25 cellular contexts compared by ENCODE assay signal in genomic region chr16:58472827-58473226, GRCh38. TPM values are rescaled to one million over a fixed set of nuclear protein-coding genes. Genes with fewer than 3 reads are reported as not detected.
A peak's percentile ranks its signal among the peaks of the same experiment; 100 is the strongest.
DNase-seq lines count a peak whose midpoint lies in the region; ATAC-seq and TF ChIP-seq lines count a peak whose summit lies in the region.
"Had no signal": no experiment of that assay in that cellular context is flagged by ENCODE, and none has a peak within 500 bp of the region (broad histone marks: within the 10 kb centered on the region; RNA-seq: fewer than 3 reads in every experiment).

No MANE protein-coding gene starts in this region.

- TF ChIP-seq CTCF in heart left ventricle (IDR thresholded peaks at IDR 0.05) = no peak
- no peak for TF ChIP-seq CTCF in spleen (IDR thresholded peaks at IDR 0.05 in 8 of 11, conservative IDR thresholded peaks at IDR 0.05 in 3 of 11)

- H3K27me3 ChIP-seq in heart left ventricle (peaks cover 0 to 5% (median 0%) of the 10 kb centered on the region in 9 donors), right cardiac atrium (ENCODE audit: control insufficient read depth, insufficient read depth) (no peaks in the 10 kb centered on the region), spleen (replicated peaks in 1 of 7) (peaks cover 0 to 15% (median 0%) of the 10 kb centered on the region in 7 donors)
- H3K27me3 ChIP-seq: BE2C had no signal

- ATAC-seq in heart left ventricle = no peak
- ATAC-seq in right cardiac atrium = no peak
- no peak for ATAC-seq in stimulated activated naive CD8-positive, alpha-beta T cell treated with anti-CD3 and anti-CD28 coated beads, Interleukin-15, amount 100 ng/mL, for 72 hours
- ATAC-seq in stimulated activated naive CD8-positive, alpha-beta T cell treated with anti-CD3 and anti-CD28 coated beads, Interleukin-15, Interleukin-2, amounts not matched to agents 100 U/mL and 50 U/mL, for 24 hours = no peak
- ATAC-seq: Panc1 had no signal

- H3K27me3 Mint-ChIP-seq in stimulated activated naive CD8-positive, alpha-beta T cell treated with anti-CD3 and anti-CD28 coated beads, Interleukin-15, amount 100 ng/mL, for 72 hours = peaks cover 32% of the 10 kb centered on the region

- H3K36me3 ChIP-seq in heart left ventricle (peaks cover 0 to 4% (median 0%) of the 10 kb centered on the region in 9 donors), spleen (no peaks in the 10 kb centered on the region)
- H3K36me3 ChIP-seq: BE2C had no signal

- DNase-seq in heart left ventricle (no peak), right cardiac atrium (no peak), spleen (no peak), D341Med (ENCODE audit: low spot score) (no peak), OCI-M1 (lab: John Stamatoyannopoulos, UW) (no peak)
- no peak for DNase-seq in stimulated activated naive CD8-positive, alpha-beta T cell treated with anti-CD3 and anti-CD28 coated beads, Interleukin-15, amount 100 ng/mL, for 72 hours
- no peak for DNase-seq in stimulated activated naive CD8-positive, alpha-beta T cell treated with anti-CD3 and anti-CD28 coated beads, Interleukin-15, Interleukin-2, amounts not matched to agents 100 U/mL and 50 U/mL, for 24 hours
- DNase-seq: 8988T; ACHN; BE2C; CD4-positive, CD25-positive, alpha-beta regulatory T cell; DMS53; H7; Kasumi-1; NCI-H1092 treated with DMSO at 0.1 percent for 48 hours; NCI-H1436; NCI-H187; NCI-H2081 treated with DMSO at 0.1 percent for 48 hours; NCI-H2171; NCI-H226; NCI-H510A; NCI-H69; SIG-M5 had no signal

- 77 to 90% (median 86%) methylated on average over 3 of the region's 3 CpGs for WGBS in heart left ventricle, 4 donors
- 92% methylated on average over 3 of the region's 3 CpGs for WGBS in right cardiac atrium
- WGBS in spleen, 5 donors = 84 to 100% (median 94%) methylated on average over 3 of the region's 3 CpGs

- no peak for TF ChIP-seq POLR2A in heart left ventricle (IDR thresholded peaks at IDR 0.05)
- no peak for TF ChIP-seq POLR2A in spleen (IDR thresholded peaks at IDR 0.05)

- peaks cover 18 to 100% (median 78%) of the 10 kb centered on the region in 12 donors for H3K4me1 ChIP-seq in heart left ventricle
- peaks cover 7% of the 10 kb centered on the region for H3K4me1 ChIP-seq in right cardiac atrium (ENCODE audit: control insufficient read depth, insufficient read depth, low read length)
- peaks cover 0 to 44% (median 14%) of the 10 kb centered on the region in 6 donors for H3K4me1 ChIP-seq in spleen
- H3K4me1 ChIP-seq: BE2C had no signal

- H3K27ac ChIP-seq in heart left ventricle = peak overlapping the region in 11 of 12 donors; percentile 56 to 99 (median 78)
- no peak overlapping the region for H3K27ac ChIP-seq in right cardiac atrium (ENCODE audit: low read length)
- H3K27ac ChIP-seq in spleen = peak overlapping the region in 6 of 8 donors; percentile 43 to 84 (median 76)
- H3K27ac ChIP-seq: RWPE1 had no signal

- H3K9me3 Mint-ChIP-seq in stimulated activated naive CD8-positive, alpha-beta T cell treated with anti-CD3 and anti-CD28 coated beads, Interleukin-15, amount 100 ng/mL, for 72 hours = no peaks in the 10 kb centered on the region

- intact Hi-C loops in heart left ventricle (cut with DNase I) = no loop called here
- intact Hi-C loops in right cardiac atrium (cut with DNase I) = no loop called here
- intact Hi-C loops in spleen (cut with DNase I; ENCODE audit: low total_unique reads) = no loop called here

- H3K4me3 Mint-ChIP-seq in stimulated activated naive CD8-positive, alpha-beta T cell treated with anti-CD3 and anti-CD28 coated beads, Interleukin-15, amount 100 ng/mL, for 72 hours = no peak overlapping the region
- H3K4me3 Mint-ChIP-seq: CD4-positive, CD25-positive, alpha-beta regulatory T cell had no signal

- H3K4me1 Mint-ChIP-seq in stimulated activated naive CD8-positive, alpha-beta T cell treated with anti-CD3 and anti-CD28 coated beads, Interleukin-15, amount 100 ng/mL, for 72 hours = no peaks in the 10 kb centered on the region
- H3K4me1 Mint-ChIP-seq: CD4-positive, CD25-positive, alpha-beta regulatory T cell had no signal

- H3K27ac Mint-ChIP-seq in stimulated activated naive CD8-positive, alpha-beta T cell treated with anti-CD3 and anti-CD28 coated beads, Interleukin-15, amount 100 ng/mL, for 72 hours = peak overlapping the region; percentile 2 to 44
- H3K27ac Mint-ChIP-seq: CD4-positive, CD25-positive, alpha-beta regulatory T cell had no signal

- H3K4me3 ChIP-seq in heart left ventricle = no peak overlapping the region
- no peak overlapping the region for H3K4me3 ChIP-seq in right cardiac atrium (ENCODE audit: low read length)
- no peak overlapping the region for H3K4me3 ChIP-seq in spleen

- H3K9me3 ChIP-seq in heart left ventricle (no peaks in the 10 kb centered on the region), right cardiac atrium (ENCODE audit: control insufficient read depth, low read length) (no peaks in the 10 kb centered on the region), spleen (no peaks in the 10 kb centered on the region)
- H3K9me3 ChIP-seq: BE2C had no signal

RNA-seq across cellular contexts. Expression of gene NDRG4, which starts 27.1 kb away (rescaled TPM):
- total RNA-seq in heart left ventricle = 1,000 to 10,000 TPM in 3 of 9 donors, 100 to 1,000 TPM in 6; 294 to 1,429 (median 742) TPM
- polyA plus RNA-seq in heart left ventricle = 100 to 1,000 TPM; 505 to 873 TPM
- total RNA-seq in right cardiac atrium = 100 to 1,000 TPM in 1 of 4 donors, 10 to 100 TPM in 3; 53.5 to 155 (median 97.3) TPM
- 164 TPM for polyA plus RNA-seq in right cardiac atrium
- 100 to 1,000 TPM in 1 of 7 donors, 10 to 100 TPM in 6; 22.3 to 115 (median 70.2) TPM for total RNA-seq in spleen
- polyA plus RNA-seq in spleen = 10 to 100 TPM in 1 of 3 donors, 1 to 10 TPM in 2; 9.4 to 31.3 (median 9.6) TPM

RNA-seq across cellular contexts. Expression of gene SETD6, which starts 42.5 kb away (rescaled TPM):
- total RNA-seq in heart left ventricle = 10 to 100 TPM; 10.1 to 18.0 (median 14.3) TPM
- polyA plus RNA-seq in heart left ventricle = 10 to 100 TPM; 13.2 to 14.9 TPM
- 10 to 100 TPM in 2 of 4 donors, 1 to 10 TPM in 2; 9.7 to 12.4 (median 11.1) TPM for total RNA-seq in right cardiac atrium
- 8.5 TPM for polyA plus RNA-seq in right cardiac atrium
- total RNA-seq in spleen = 10 to 100 TPM; 13.7 to 32.3 (median 18.2) TPM
- 10 to 100 TPM in 2 of 3 donors, 1 to 10 TPM in 1; 8.9 to 11.5 (median 10.7) TPM for polyA plus RNA-seq in spleen
